1 cellular context compared by ENCODE assay signal in the genomic region with DNA sequence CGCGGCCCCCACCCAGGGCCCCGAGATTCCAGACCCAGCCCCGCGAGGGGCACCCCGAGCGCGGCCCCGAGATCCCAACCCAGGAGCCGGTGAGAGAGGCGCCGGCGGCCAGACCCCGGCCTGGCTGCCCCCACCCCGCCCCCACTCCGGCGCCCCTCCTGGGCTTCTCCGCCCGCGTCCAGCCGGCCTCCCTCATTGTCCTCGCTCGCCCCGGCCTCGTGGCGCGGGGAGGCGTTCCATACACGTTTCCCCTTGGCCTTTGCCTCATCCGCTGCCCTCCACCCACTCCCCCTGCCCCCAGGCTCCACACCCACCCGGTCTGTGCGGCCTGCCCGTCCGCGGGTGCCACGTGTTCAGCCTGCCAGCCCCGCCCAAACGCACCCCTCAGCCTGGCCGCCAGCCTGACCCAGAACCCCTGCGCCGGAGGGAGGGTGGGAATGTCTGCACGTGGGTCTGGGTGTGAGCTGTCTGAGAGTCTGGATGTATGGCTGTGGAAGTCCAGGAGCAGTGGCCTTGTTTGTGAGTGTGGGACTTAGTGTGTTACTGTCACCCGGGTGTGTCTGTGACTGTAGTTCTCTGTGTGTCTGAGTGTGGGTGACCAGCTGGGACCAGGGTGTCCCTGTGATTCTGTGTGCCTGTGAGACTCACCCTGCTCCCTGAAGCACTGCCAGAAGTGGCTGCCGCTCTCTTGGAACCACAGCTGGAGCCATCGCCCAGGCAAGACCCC.
TF ChIP-seq lines count a peak whose summit lies in the region.

No MANE protein-coding gene starts in this region.

TF ChIP-seq in A549, 52 proteins besides CTCF, POLR2A, EP300 and RAD21 (continued from another document):
- TF ChIP-seq, protein P1, sequence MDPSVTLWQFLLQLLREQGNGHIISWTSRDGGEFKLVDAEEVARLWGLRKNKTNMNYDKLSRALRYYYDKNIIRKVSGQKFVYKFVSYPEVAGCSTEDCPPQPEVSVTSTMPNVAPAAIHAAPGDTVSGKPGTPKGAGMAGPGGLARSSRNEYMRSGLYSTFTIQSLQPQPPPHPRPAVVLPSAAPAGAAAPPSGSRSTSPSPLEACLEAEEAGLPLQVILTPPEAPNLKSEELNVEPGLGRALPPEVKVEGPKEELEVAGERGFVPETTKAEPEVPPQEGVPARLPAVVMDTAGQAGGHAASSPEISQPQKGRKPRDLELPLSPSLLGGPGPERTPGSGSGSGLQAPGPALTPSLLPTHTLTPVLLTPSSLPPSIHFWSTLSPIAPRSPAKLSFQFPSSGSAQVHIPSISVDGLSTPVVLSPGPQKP (IDR thresholded peaks at IDR 0.05; ENCODE audit: low read depth, low read length) = no peak
